ENCODE assay signal across 23 cellular contexts in the genomic region with DNA sequence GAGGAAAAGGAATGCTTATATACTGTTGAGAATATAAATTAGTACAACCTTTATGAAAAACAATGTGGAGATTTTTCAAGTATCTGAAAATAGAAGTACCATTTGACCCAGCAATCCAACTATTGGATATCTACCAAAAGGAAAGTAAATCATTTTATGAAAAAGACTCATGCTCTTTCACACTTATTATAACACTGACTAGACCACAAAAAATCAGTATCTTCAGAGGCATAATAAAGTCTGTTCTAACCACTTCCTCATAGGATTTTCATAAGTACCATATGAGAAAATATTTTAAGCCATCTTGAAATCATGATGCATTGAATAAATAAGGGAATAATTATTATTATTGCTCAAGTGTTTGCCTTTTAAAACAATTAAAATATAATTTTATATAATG.
"Had no signal": no experiment of that assay in that cellular context is flagged by ENCODE, and none has a peak within 500 bp of the region (broad histone marks: within the 10 kb centered on the region; RNA-seq: fewer than 3 reads in every experiment).

No MANE protein-coding gene starts in this region.

- H3K4me1 ChIP-seq: ascending aorta, lower lobe of right lung, pancreas, thyroid gland, upper lobe of right lung had no signal

- DNase-seq: activated CD4-positive, alpha-beta T cell treated with anti-CD3 and anti-CD28 coated beads for 1 hour; activated CD4-positive, alpha-beta T cell treated with anti-CD3 and anti-CD28 coated beads, Interleukin-2, amount 50 U/mL, for 1 hour; activated CD8-positive, alpha-beta T cell treated with anti-CD3 and anti-CD28 coated beads, Interleukin-2, amount 10 ng/mL, durations not matched to agents 7 days and 5 days; activated gamma-delta T cell treated with Interleukin-2 at 50 U/mL for 16 hours; central memory CD4-positive, alpha-beta T cell; dermis blood vessel endothelial cell; effector CD8-positive, alpha-beta T cell; foreskin melanocyte; lower lobe of right lung; mesendoderm; mucosa of descending colon; nephron progenitor cell; pancreas; right cardiac atrium; stimulated activated CD4-positive, alpha-beta T cell treated with anti-CD3 and anti-CD28 coated beads, Interleukin-4, amount 100 ng/mL, for 24 hours; stimulated activated naive CD8-positive, alpha-beta T cell treated with anti-CD3 and anti-CD28 coated beads, Interleukin-15, Interleukin-2, amounts not matched to agents 100 U/mL and 50 U/mL, for 24 hours; substantia nigra; thyroid gland; upper lobe of right lung had no signal

- H3K27me3 ChIP-seq: ascending aorta, pancreas, thyroid gland, upper lobe of right lung had no signal

- H3K27ac ChIP-seq: ascending aorta, lower lobe of right lung, pancreas, thyroid gland, upper lobe of right lung had no signal

- ATAC-seq: activated CD8-positive, alpha-beta T cell treated with anti-CD3 and anti-CD28 coated beads, Interleukin-2, amount 10 ng/mL, durations not matched to agents 7 days and 5 days; activated naive CD4-positive, alpha-beta T cell treated with anti-CD3 and anti-CD28 coated beads, Interleukin-2, amount 50 U/mL, for 72 hours; left lobe of liver; lower lobe of right lung; mucosa of descending colon; pancreas; right cardiac atrium; stimulated activated naive CD8-positive, alpha-beta T cell treated with anti-CD3 and anti-CD28 coated beads, Interleukin-15, Interleukin-2, amounts not matched to agents 100 U/mL and 50 U/mL, for 24 hours; upper lobe of right lung had no signal

- H3K4me3 ChIP-seq: ascending aorta, lower lobe of right lung, mucosa of descending colon, pancreas, thyroid gland, upper lobe of right lung had no signal

- H3K9me3 ChIP-seq: ascending aorta, lower lobe of right lung, mucosa of descending colon, pancreas, thyroid gland, upper lobe of right lung had no signal

- H3K36me3 ChIP-seq: ascending aorta, lower lobe of right lung, pancreas, thyroid gland, upper lobe of right lung had no signal

- FAIRE-seq: pancreas, TTC549 had no signal
